13 cellular contexts compared by ENCODE assay signal in the genomic region with DNA sequence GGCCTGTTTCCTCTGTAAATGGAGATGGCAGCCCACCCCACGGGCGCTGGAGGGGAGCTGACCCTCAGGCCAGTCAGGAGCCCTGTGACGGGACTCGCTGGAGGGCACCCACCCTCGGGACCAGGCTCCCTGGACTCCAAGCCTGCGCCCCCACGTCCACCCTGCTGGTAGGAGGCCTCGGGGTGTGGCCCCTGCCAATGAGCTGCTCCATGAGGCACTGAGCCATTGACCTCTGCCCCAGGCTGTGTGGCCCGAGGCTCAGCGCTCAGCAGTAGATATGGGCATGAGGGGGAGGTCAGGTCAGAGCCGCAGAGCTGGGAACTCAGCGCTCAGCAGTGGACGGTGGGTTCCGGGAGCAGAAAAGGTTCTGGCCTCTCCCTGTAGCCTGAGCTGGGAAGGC.
"Had no signal": no experiment of that assay in that cellular context is flagged by ENCODE, and none has a peak within 500 bp of the region (broad histone marks: within the 10 kb centered on the region; RNA-seq: fewer than 3 reads in every experiment).

No MANE protein-coding gene starts in this region.

- ATAC-seq: left ventricle myocardium superior had no signal

- H3K4me3 ChIP-seq: coronary artery, esophagus muscularis mucosa, ovary, suprapubic skin, upper lobe of left lung had no signal

- H3K36me3 ChIP-seq: esophagus muscularis mucosa, ovary, suprapubic skin, upper lobe of left lung had no signal

- H3K9me3 ChIP-seq: esophagus muscularis mucosa, ovary, suprapubic skin, upper lobe of left lung had no signal

- H3K27ac ChIP-seq: coronary artery, esophagus muscularis mucosa, ovary, suprapubic skin, upper lobe of left lung had no signal

- DNase-seq: activated CD4-positive, alpha-beta T cell treated with anti-CD3 and anti-CD28 coated beads, Interleukin-2, amount 10 ng/mL, durations not matched to agents 7 days and 5 days; activated naive CD8-positive, alpha-beta T cell treated with anti-CD3 and anti-CD28 coated beads for 36 hours; central memory CD4-positive, alpha-beta T cell; effector CD4-positive, alpha-beta T cell; islet precursor cell; left ventricle myocardium superior; ovary; stimulated activated CD4-positive, alpha-beta T cell treated with anti-CD3 and anti-CD28 coated beads, Interleukin-4, amount 100 ng/mL, for 24 hours; stimulated activated naive CD4-positive, alpha-beta T cell had no signal

- H3K27me3 ChIP-seq: esophagus muscularis mucosa, ovary, upper lobe of left lung had no signal
